Comparison of ENCODE assay signal across 8 cellular contexts in the genomic region with DNA sequence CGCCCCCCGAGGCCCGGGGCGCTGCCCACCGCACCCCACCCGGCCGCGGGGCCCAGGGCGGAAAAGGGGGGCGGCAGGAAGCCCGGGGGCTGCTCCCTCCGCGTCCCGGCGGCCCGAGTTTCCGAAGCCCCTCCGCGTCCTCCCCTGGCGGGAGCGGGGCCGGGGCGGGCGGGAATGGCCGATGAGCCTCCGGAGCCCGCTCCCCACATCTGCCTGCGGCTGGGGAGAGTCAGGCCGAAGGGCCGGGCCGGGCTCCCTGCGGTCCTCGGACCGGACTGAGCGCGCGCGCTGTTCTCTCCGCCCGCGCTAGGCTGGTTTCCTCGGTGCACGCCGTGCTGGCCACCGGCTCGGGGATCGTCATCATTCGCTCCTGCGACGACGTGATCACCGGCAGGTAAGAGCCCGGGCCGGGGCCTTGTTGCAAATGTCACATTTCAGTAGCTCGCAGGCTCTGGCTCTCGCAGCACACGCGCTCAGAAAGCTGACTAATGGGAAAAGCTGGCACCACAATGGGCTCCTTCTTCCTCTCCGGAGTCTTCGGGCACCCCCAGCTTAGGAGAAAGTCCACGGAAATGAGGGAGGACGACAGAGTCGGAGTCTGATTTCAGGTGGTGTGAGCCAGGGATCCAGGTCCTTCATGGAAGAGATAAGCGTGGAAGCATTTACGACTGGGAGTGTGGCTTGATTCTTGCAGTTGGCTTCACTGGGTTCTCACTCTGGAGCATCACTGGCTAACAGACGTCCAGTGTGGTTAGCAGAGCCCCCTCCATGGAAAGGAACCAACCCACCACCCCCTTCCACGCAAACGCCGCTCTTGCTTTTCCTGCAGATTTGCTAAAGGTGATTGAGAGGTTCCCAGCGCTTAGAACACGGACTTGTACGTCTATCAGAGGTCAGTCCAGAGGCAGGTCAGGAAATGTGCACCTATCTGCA. TPM values are rescaled to one million over a fixed set of nuclear protein-coding genes. Genes with fewer than 3 reads are reported as not detected.
DNase-seq lines count a peak whose midpoint lies in the region; ATAC-seq, FAIRE-seq and TF ChIP-seq lines count a peak whose summit lies in the region.

No MANE protein-coding gene starts in this region.

- POLR2A ChIA-PET in activated CD4-positive, alpha-beta T cell treated with anti-CD3 and anti-CD28 coated beads, Interleukin-2, amount 10 ng/mL, durations not matched to agents 7 days and 5 days (lab: Charles Lee) = no interaction called here

- peak; percentile 42 for ATAC-seq in GM19324 (IDR thresholded peaks at IDR 0.05; ENCODE audit: low FRiP score, unreplicated experiment)
- no peak for ATAC-seq in thoracic aorta (ENCODE audit: insufficient number of reproducible peaks, low FRiP score, low read depth)

- peaks cover 12% of the 10 kb centered on the region for H3K27me3 Mint-ChIP-seq in activated CD4-positive, alpha-beta T cell treated with anti-CD3 and anti-CD28 coated beads, Interleukin-2, amount 10 ng/mL, durations not matched to agents 7 days and 5 days

- H3K36me3 ChIP-seq in mucosa of stomach (ENCODE audit: control insufficient read depth, insufficient read depth, low read length) (no peaks in the 10 kb centered on the region), thoracic aorta (no peaks in the 10 kb centered on the region)

- TF ChIP-seq CTCF in thoracic aorta (IDR thresholded peaks at IDR 0.05) (no peak), D721Med (IDR thresholded peaks at IDR 0.05; ENCODE audit: insufficient read depth, missing control alignments) (no peak)

- no peaks in the 10 kb centered on the region for H3K9me3 Mint-ChIP-seq in activated CD4-positive, alpha-beta T cell treated with anti-CD3 and anti-CD28 coated beads, Interleukin-2, amount 10 ng/mL, durations not matched to agents 7 days and 5 days

- H3K27me3 ChIP-seq in mucosa of stomach (ENCODE audit: control insufficient read depth, insufficient read depth, low read length) (no peaks in the 10 kb centered on the region), thoracic aorta (replicated peaks; ENCODE audit: insufficient read depth) (no peaks in the 10 kb centered on the region)

- peak overlapping the region; percentile 81 for H3K27ac Mint-ChIP-seq in activated CD4-positive, alpha-beta T cell treated with anti-CD3 and anti-CD28 coated beads, Interleukin-2, amount 10 ng/mL, durations not matched to agents 7 days and 5 days

- FAIRE-seq in D721Med (lab: Jason Lieb, UNC) = no peak

- H3K4me3 ChIP-seq in mucosa of stomach (ENCODE audit: low read length) (peak overlapping the region; percentile 14), thoracic aorta (peak overlapping the region; percentile 81)

- H3K9me3 ChIP-seq in mucosa of stomach (ENCODE audit: control insufficient read depth, low read length) (no peaks in the 10 kb centered on the region), thoracic aorta (no peaks in the 10 kb centered on the region)

- H3K4me1 Mint-ChIP-seq in activated CD4-positive, alpha-beta T cell treated with anti-CD3 and anti-CD28 coated beads, Interleukin-2, amount 10 ng/mL, durations not matched to agents 7 days and 5 days = peaks cover 19% of the 10 kb centered on the region

- H3K27ac ChIP-seq in epithelial cell of prostate = peak overlapping the region; percentile 98
- peak overlapping the region in 1 of 2 donors; percentile 69 for H3K27ac ChIP-seq in thoracic aorta

- peak overlapping the region; percentile 65 for H3K9ac ChIP-seq in mucosa of stomach (ENCODE audit: low read length)

- H3K4me3 Mint-ChIP-seq in activated CD4-positive, alpha-beta T cell treated with anti-CD3 and anti-CD28 coated beads, Interleukin-2, amount 10 ng/mL, durations not matched to agents 7 days and 5 days = peak overlapping the region; percentile 76

- peaks cover 6% of the 10 kb centered on the region for H3K36me3 Mint-ChIP-seq in activated CD4-positive, alpha-beta T cell treated with anti-CD3 and anti-CD28 coated beads, Interleukin-2, amount 10 ng/mL, durations not matched to agents 7 days and 5 days (ENCODE audit: low read depth)

- H3K4me1 ChIP-seq in mucosa of stomach (ENCODE audit: control insufficient read depth, insufficient read depth, low read length) (peaks cover 21% of the 10 kb centered on the region), thoracic aorta (ENCODE audit: control insufficient read depth in 1 of 2, low read depth in 2 of 2) (peaks cover 7 to 17% of the 10 kb centered on the region in 2 donors)

- DNase-seq in AG20443 (ENCODE audit: low spot score) (peak; percentile 71), HuH-7.5 (ENCODE audit: low spot score) (peak; percentile 25), epithelial cell of prostate (ENCODE audit: low read depth, low spot score) (no peak), thoracic aorta (ENCODE audit: low spot score) (no peak), D721Med (ENCODE audit: insufficient read length, low spot score) (no peak)
- DNase-seq in activated CD4-positive, alpha-beta T cell treated with anti-CD3 and anti-CD28 coated beads, Interleukin-2, amount 10 ng/mL, durations not matched to agents 7 days and 5 days = peak; percentile 39

- CTCF ChIA-PET in activated CD4-positive, alpha-beta T cell treated with anti-CD3 and anti-CD28 coated beads, Interleukin-2, amount 10 ng/mL, durations not matched to agents 7 days and 5 days (lab: Charles Lee) = interaction anchor here (0.9 to 2.1 kb wide), 3 partner anchors 20 to 47 kb away, joined by 3 to 6 read pairs (median 4); no protein-coding TSS in a partner anchor

RNA-seq across cellular contexts. Expression of a gene that starts 0.7 kb away (rescaled TPM):
- total RNA-seq in activated CD4-positive, alpha-beta T cell treated with anti-CD3 and anti-CD28 coated beads, Interleukin-2, amount 10 ng/mL, durations not matched to agents 7 days and 5 days = 1 to 10 TPM; 5.6 to 5.8 TPM
- 10 to 100 TPM in 1 of 2 donors, 1 to 10 TPM in 1; 7.3 to 15.9 TPM for total RNA-seq in thoracic aorta

RNA-seq across cellular contexts. Expression of a gene that starts 18.4 kb away (rescaled TPM):
- total RNA-seq in activated CD4-positive, alpha-beta T cell treated with anti-CD3 and anti-CD28 coated beads, Interleukin-2, amount 10 ng/mL, durations not matched to agents 7 days and 5 days = 10 to 100 TPM; 65.1 to 75.7 TPM
- 10 to 100 TPM; 39.3 to 61.7 TPM for total RNA-seq in thoracic aorta

RNA-seq across cellular contexts. Expression of a gene that starts 19.0 kb away (rescaled TPM):
- 10 to 100 TPM; 29.1 to 35.7 TPM for total RNA-seq in activated CD4-positive, alpha-beta T cell treated with anti-CD3 and anti-CD28 coated beads, Interleukin-2, amount 10 ng/mL, durations not matched to agents 7 days and 5 days
- 10 to 100 TPM; 15.4 to 19.6 TPM for total RNA-seq in thoracic aorta

RNA-seq across cellular contexts. Expression of a gene that starts 49.0 kb away (rescaled TPM):
- 10 to 100 TPM; 57.6 to 71.6 TPM for total RNA-seq in activated CD4-positive, alpha-beta T cell treated with anti-CD3 and anti-CD28 coated beads, Interleukin-2, amount 10 ng/mL, durations not matched to agents 7 days and 5 days
- 10 to 100 TPM; 28.7 to 47.4 TPM for total RNA-seq in thoracic aorta

RNA-seq across cellular contexts. Expression of a gene that starts 49.1 kb away (rescaled TPM):
- 10 to 100 TPM; 16.9 to 19.6 TPM for total RNA-seq in activated CD4-positive, alpha-beta T cell treated with anti-CD3 and anti-CD28 coated beads, Interleukin-2, amount 10 ng/mL, durations not matched to agents 7 days and 5 days
- total RNA-seq in thoracic aorta = 10 to 100 TPM in 1 of 2 donors, 1 to 10 TPM in 1; 5.7 to 10.5 TPM

Comparison
In these comparisons a context has a peak if more than half of its experiments do, and no peak if none do; other contexts are left out.
1. DNase-seq: peak in AG20443 (single experiment), HuH-7.5 (single experiment) and activated CD4-positive, alpha-beta T cell treated with anti-CD3 and anti-CD28 coated beads, Interleukin-2, amount 10 ng/mL, durations not matched to agents 7 days and 5 days (single experiment); none in epithelial cell of prostate (single experiment), thoracic aorta (single experiment) and D721Med (single experiment).